ENCODE assay signal across 28 cellular contexts in genomic region chr2:182267971-182268370, GRCh38.
"Had no signal": no experiment of that assay in that cellular context is flagged by ENCODE, and none has a peak within 500 bp of the region (broad histone marks: within the 10 kb centered on the region; RNA-seq: fewer than 3 reads in every experiment).

No MANE protein-coding gene starts in this region.

- H3K4me3 Mint-ChIP-seq: natural killer cell; nephron; neural progenitor cell; stimulated activated effector memory CD8-positive, alpha-beta T cell treated with anti-CD3 and anti-CD28 coated beads, Interleukin-12 subunit alpha, Interleukin-12 subunit beta, amount 100 ng/mL, for 72 hours; stimulated activated naive B cell treated with anti-CD40 and anti-IgM and Interleukin-4, amounts not matched to agents 10 μg/mL and 1 μg/mL and 100 μg/mL, for 72 hours; stimulated activated naive CD8-positive, alpha-beta T cell treated with anti-CD3 and anti-CD28 coated beads, Interleukin-15, Interleukin-2, amounts not matched to agents 100 ng/mL and 50 ng/mL, for 24 hours had no signal

- ATAC-seq: natural killer cell; psoas muscle; right lobe of liver; stimulated activated effector memory CD8-positive, alpha-beta T cell treated with anti-CD3 and anti-CD28 coated beads, Interleukin-12 subunit alpha, Interleukin-12 subunit beta, amount 100 ng/mL, for 72 hours; stimulated activated naive B cell treated with anti-CD40 and anti-IgM and Interleukin-4, amounts not matched to agents 10 μg/mL and 1 μg/mL and 100 μg/mL, for 72 hours had no signal

- DNase-seq: natural killer cell; occipital lobe; ovary; posterior cingulate gyrus; psoas muscle; right cardiac atrium; right lobe of liver; sigmoid colon; small intestine; stimulated activated CD4-positive, alpha-beta T cell treated with anti-CD3 and anti-CD28 coated beads, Interleukin-15, amount 100 ng/mL, for 24 hours; stimulated activated CD4-positive, alpha-beta T cell treated with anti-CD3 and anti-CD28 coated beads, Interleukin-2, amount 100 ng/mL, for 24 hours; stimulated activated CD4-positive, alpha-beta T cell treated with anti-CD3 and anti-CD28 coated beads, Interleukin-2, amount 100 ng/mL, for 48 hours; stimulated activated CD4-positive, alpha-beta T cell treated with anti-CD3 and anti-CD28 coated beads, Interleukin-4, amount 100 ng/mL, for 24 hours; stimulated activated naive B cell treated with anti-CD40 and anti-IgM and Interleukin-4, amounts not matched to agents 10 μg/mL and 1 μg/mL and 100 μg/mL, for 72 hours; stimulated activated naive CD4-positive, alpha-beta T cell treated with Interleukin-2 at 50 U/mL for 16 hours; stomach; thyroid gland; trophoblast cell; upper lobe of left lung had no signal

- H3K36me3 ChIP-seq: neural progenitor cell, ovary, right lobe of liver, sigmoid colon, stomach, thyroid gland, tibial nerve, upper lobe of left lung, vagina had no signal

- H3K36me3 Mint-ChIP-seq: neural progenitor cell; stimulated activated effector memory CD8-positive, alpha-beta T cell treated with anti-CD3 and anti-CD28 coated beads, Interleukin-12 subunit alpha, Interleukin-12 subunit beta, amount 100 ng/mL, for 72 hours; stimulated activated naive B cell treated with anti-CD40 and anti-IgM and Interleukin-4, amounts not matched to agents 10 μg/mL and 1 μg/mL and 100 μg/mL, for 72 hours had no signal

- H3K4me1 Mint-ChIP-seq: natural killer cell; nephron; neural progenitor cell; stimulated activated effector memory CD8-positive, alpha-beta T cell treated with anti-CD3 and anti-CD28 coated beads, Interleukin-12 subunit alpha, Interleukin-12 subunit beta, amount 100 ng/mL, for 72 hours; stimulated activated naive B cell treated with anti-CD40 and anti-IgM and Interleukin-4, amounts not matched to agents 10 μg/mL and 1 μg/mL and 100 μg/mL, for 72 hours had no signal

- H3K9me3 Mint-ChIP-seq: nephron; neural progenitor cell; stimulated activated effector memory CD8-positive, alpha-beta T cell treated with anti-CD3 and anti-CD28 coated beads, Interleukin-12 subunit alpha, Interleukin-12 subunit beta, amount 100 ng/mL, for 72 hours; stimulated activated naive B cell treated with anti-CD40 and anti-IgM and Interleukin-4, amounts not matched to agents 10 μg/mL and 1 μg/mL and 100 μg/mL, for 72 hours; stimulated activated naive CD8-positive, alpha-beta T cell treated with anti-CD3 and anti-CD28 coated beads, Interleukin-15, Interleukin-2, amounts not matched to agents 100 ng/mL and 50 ng/mL, for 24 hours had no signal

- H3K4me3 ChIP-seq: neural progenitor cell, ovary, psoas muscle, right lobe of liver, sigmoid colon, stomach, thoracic aorta, thyroid gland, tibial nerve, upper lobe of left lung, vagina had no signal

- H3K27me3 Mint-ChIP-seq: progenitor cell of endocrine pancreas; stimulated activated naive CD8-positive, alpha-beta T cell treated with anti-CD3 and anti-CD28 coated beads, Interleukin-15, Interleukin-2, amounts not matched to agents 100 ng/mL and 50 ng/mL, for 24 hours had no signal

- H3K27me3 ChIP-seq: neural progenitor cell, ovary, right lobe of liver, sigmoid colon, stomach, thyroid gland, tibial nerve, upper lobe of left lung, vagina had no signal

- H3K27ac Mint-ChIP-seq: natural killer cell; nephron; neural progenitor cell; progenitor cell of endocrine pancreas; stimulated activated effector memory CD8-positive, alpha-beta T cell treated with anti-CD3 and anti-CD28 coated beads, Interleukin-12 subunit alpha, Interleukin-12 subunit beta, amount 100 ng/mL, for 72 hours; stimulated activated naive B cell treated with anti-CD40 and anti-IgM and Interleukin-4, amounts not matched to agents 10 μg/mL and 1 μg/mL and 100 μg/mL, for 72 hours; stimulated activated naive CD8-positive, alpha-beta T cell treated with anti-CD3 and anti-CD28 coated beads, Interleukin-15, Interleukin-2, amounts not matched to agents 100 ng/mL and 50 ng/mL, for 24 hours had no signal

- H3K27ac ChIP-seq: neural progenitor cell, ovary, parathyroid adenoma, psoas muscle, right lobe of liver, sigmoid colon, stomach, thoracic aorta, thyroid gland, tibial nerve, upper lobe of left lung, vagina had no signal

- H3K4me1 ChIP-seq: parathyroid adenoma, psoas muscle, right lobe of liver, sigmoid colon, stomach, upper lobe of left lung, vagina had no signal

- H3K9me3 ChIP-seq: ovary, psoas muscle, right lobe of liver, sigmoid colon, stomach, thoracic aorta, thyroid gland, tibial nerve, upper lobe of left lung, vagina had no signal
